In genomic region chr7:50696810-50697582, GRCh38 we compare ENCODE assay signal across 8 cellular contexts.
DNase-seq lines count a peak whose midpoint lies in the region; ATAC-seq and TF ChIP-seq lines count a peak whose summit lies in the region.

No MANE protein-coding gene starts in this region.

- intact Hi-C loops in activated CD4-positive, alpha-beta T cell treated with anti-CD3 and anti-CD28 coated beads, Interleukin-2, amount 10 ng/mL, durations not matched to agents 24 days and 14 days (cut with micrococcal nuclease), result loop anchor here (5.0 kb wide), 1 partner anchor 445 kb away; no protein-coding TSS in a partner anchor

- peak; percentile 65 for DNase-seq in activated CD4-positive, alpha-beta T cell treated with anti-CD3 and anti-CD28 coated beads, Interleukin-2, amount 10 ng/mL, durations not matched to agents 24 days and 14 days
- DNase-seq in activated CD4-positive, alpha-beta T cell treated with anti-CD3 and anti-CD28 coated beads for 1 hour, result no peak
- DNase-seq in epithelial cell of esophagus (ENCODE audit: low read depth) (peak; percentile 31), ureter (ENCODE audit: low spot score) (no peak)
- no peak for DNase-seq in activated CD4-positive, CD25-positive, alpha-beta regulatory T cell treated with anti-CD3 and anti-CD28 coated beads, Interleukin-2, amount 50 U/mL, for 72 hours

- no peaks in the 10 kb centered on the region for H4K20me1 ChIP-seq in OCI-LY1 (ENCODE audit: insufficient read depth, low read length)

- no peaks in the 10 kb centered on the region; the same call in 1 of the 2 replicates for H3K27me3 ChIP-seq in OCI-LY1 (ENCODE audit: insufficient read depth, low read length)
- H3K27me3 ChIP-seq in stomach smooth muscle (ENCODE audit: control insufficient read depth in 1 of 2, insufficient read depth in 2 of 2, low read length in 2 of 2), result no peaks in the 10 kb centered on the region

- peak; percentile 51; the same call in 1 of the 2 replicates for TF ChIP-seq CTCF in OCI-LY1 (IDR thresholded peaks at IDR 0.05; ENCODE audit: low read length)
- TF ChIP-seq CTCF in epithelial cell of esophagus (IDR thresholded peaks at IDR 0.05; ENCODE audit: insufficient read depth, low read depth, low read length, missing control alignments), result peak; percentile 66

- no peak overlapping the region for H3K4me2 ChIP-seq in OCI-LY1 (ENCODE audit: low read length)

- H3K27me3 Mint-ChIP-seq in activated CD4-positive, alpha-beta T cell treated with anti-CD3 and anti-CD28 coated beads, Interleukin-2, amount 10 ng/mL, durations not matched to agents 24 days and 14 days, result peaks cover 5% of the 10 kb centered on the region

- H3K9me3 ChIP-seq in OCI-LY1 (ENCODE audit: low read length), result no peaks in the 10 kb centered on the region
- no peaks in the 10 kb centered on the region for H3K9me3 ChIP-seq in stomach smooth muscle (ENCODE audit: control insufficient read depth in 2 of 2, low read length in 2 of 2)

- no peak overlapping the region for H3K27ac ChIP-seq in OCI-LY1 (ENCODE audit: low read depth, low read length, poor library complexity, severe bottlenecking)
- H3K27ac ChIP-seq in stomach smooth muscle (ENCODE audit: low read length), result peak overlapping the region; percentile 13

- H3K4me3 Mint-ChIP-seq in activated CD4-positive, alpha-beta T cell treated with anti-CD3 and anti-CD28 coated beads, Interleukin-2, amount 10 ng/mL, durations not matched to agents 24 days and 14 days, result no peak overlapping the region

- ATAC-seq in GM21737 (IDR thresholded peaks at IDR 0.05; ENCODE audit: unreplicated experiment), result no peak

- no peaks in the 10 kb centered on the region for H3K79me2 ChIP-seq in OCI-LY1 (ENCODE audit: insufficient read depth, low read length)

- H2AFZ ChIP-seq in OCI-LY1 (ENCODE audit: low read length), result no peak overlapping the region

- peaks cover 2% of the 10 kb centered on the region for H3K4me1 Mint-ChIP-seq in activated CD4-positive, alpha-beta T cell treated with anti-CD3 and anti-CD28 coated beads, Interleukin-2, amount 10 ng/mL, durations not matched to agents 24 days and 14 days

- no peaks in the 10 kb centered on the region for H3K36me3 Mint-ChIP-seq in activated CD4-positive, alpha-beta T cell treated with anti-CD3 and anti-CD28 coated beads, Interleukin-2, amount 10 ng/mL, durations not matched to agents 24 days and 14 days (ENCODE audit: low read depth)

- no peaks in the 10 kb centered on the region for H3K9me2 ChIP-seq in OCI-LY1 (ENCODE audit: low read depth, low read length)

- H3K27ac Mint-ChIP-seq in activated CD4-positive, alpha-beta T cell treated with anti-CD3 and anti-CD28 coated beads, Interleukin-2, amount 10 ng/mL, durations not matched to agents 24 days and 14 days, result no peak overlapping the region

- no peaks in the 10 kb centered on the region for H3F3A ChIP-seq in OCI-LY1 (ENCODE audit: insufficient read depth, low read length)

- H3K9ac ChIP-seq in OCI-LY1 (ENCODE audit: low read length) (no peak overlapping the region), stomach smooth muscle (ENCODE audit: low read length in 2 of 2) (no peak overlapping the region)

- H3K36me3 ChIP-seq in OCI-LY1 (ENCODE audit: insufficient read depth, low read length) (no peaks in the 10 kb centered on the region), stomach smooth muscle (ENCODE audit: control insufficient read depth in 2 of 2, insufficient read depth in 2 of 2, low read length in 2 of 2) (peaks cover 0 to 2% of the 10 kb centered on the region in 2 donors)

- no peaks in the 10 kb centered on the region for H3K9me3 Mint-ChIP-seq in activated CD4-positive, alpha-beta T cell treated with anti-CD3 and anti-CD28 coated beads, Interleukin-2, amount 10 ng/mL, durations not matched to agents 24 days and 14 days

- H3K4me3 ChIP-seq in OCI-LY1 (ENCODE audit: low read depth, low read length, poor library complexity, severe bottlenecking) (no peak overlapping the region), epithelial cell of esophagus (ENCODE audit: low read length) (no peak overlapping the region), stomach smooth muscle (ENCODE audit: low read length in 2 of 2) (no peak overlapping the region)

- H3K4me1 ChIP-seq in OCI-LY1 (ENCODE audit: insufficient read depth, low read length, severe bottlenecking) (no peaks in the 10 kb centered on the region), stomach smooth muscle (ENCODE audit: control insufficient read depth, insufficient read depth, low read length) (peaks cover 17% of the 10 kb centered on the region)

Comparison
In these comparisons a context has a peak if more than half of its experiments do, and no peak if none do; other contexts are left out.
1. DNase-seq: peak in activated CD4-positive, alpha-beta T cell treated with anti-CD3 and anti-CD28 coated beads, Interleukin-2, amount 10 ng/mL, durations not matched to agents 24 days and 14 days (single experiment) and epithelial cell of esophagus (single experiment); none in activated CD4-positive, alpha-beta T cell treated with anti-CD3 and anti-CD28 coated beads for 1 hour (single experiment), ureter (single experiment) and activated CD4-positive, CD25-positive, alpha-beta regulatory T cell treated with anti-CD3 and anti-CD28 coated beads, Interleukin-2, amount 50 U/mL, for 72 hours (single experiment).